ENCODE assay signal across 8 cellular contexts in the genomic region with DNA sequence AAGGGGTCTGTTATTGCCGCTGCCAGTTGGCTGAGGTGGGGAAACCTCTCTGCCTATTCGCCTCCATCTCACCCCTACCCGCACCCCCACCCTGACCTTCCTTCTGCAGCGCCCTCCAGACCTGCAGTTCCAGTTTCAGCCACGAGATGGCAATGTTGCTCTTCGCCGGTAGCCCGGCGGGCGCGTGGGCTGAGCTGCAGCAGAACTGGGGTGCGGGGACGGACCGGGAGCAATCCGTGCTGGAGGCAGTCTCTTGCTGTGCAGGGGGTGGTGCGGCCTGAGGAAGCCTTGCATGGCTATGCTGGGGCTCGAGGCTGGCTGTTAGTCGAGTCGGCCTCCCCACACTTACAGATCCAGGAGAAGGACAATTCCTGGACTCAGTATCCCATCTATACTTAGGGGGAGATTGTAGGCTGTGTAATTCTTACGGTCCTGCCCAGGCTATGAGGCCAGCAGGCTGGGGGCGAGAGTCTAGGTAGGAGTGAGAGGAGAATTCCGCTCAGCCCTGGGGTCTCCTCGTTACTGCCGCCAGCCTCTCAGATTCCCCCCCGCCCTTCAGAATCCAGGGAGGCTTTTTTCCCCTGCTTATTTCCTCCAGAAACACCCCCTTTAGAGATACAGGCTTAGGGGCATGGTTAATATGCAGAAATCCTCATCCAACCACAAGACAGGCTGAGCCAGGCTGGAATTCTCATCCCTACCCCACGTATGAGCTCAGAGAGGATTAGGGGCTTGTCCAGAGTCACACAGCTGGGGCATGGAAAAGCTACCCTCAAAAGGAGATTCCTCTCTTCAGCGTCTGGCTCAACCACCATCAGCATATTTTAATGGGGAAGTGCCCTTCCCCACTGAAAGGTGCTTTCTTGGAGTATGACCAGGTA. TPM values are rescaled to one million over a fixed set of nuclear protein-coding genes. Genes with fewer than 3 reads are reported as not detected.
DNase-seq lines count a peak whose midpoint lies in the region; ATAC-seq and TF ChIP-seq lines count a peak whose summit lies in the region.

No MANE protein-coding gene starts in this region.

- H3K4me3 Mint-ChIP-seq in activated CD4-positive, alpha-beta memory T cell treated with anti-CD3 and anti-CD28 coated beads, Interleukin-2, amount 10 ng/mL, durations not matched to agents 7 days and 5 days = no peak overlapping the region
- H3K4me3 Mint-ChIP-seq in effector memory CD8-positive, alpha-beta T cell = peak overlapping the region in 1 of 2 donors; percentile 36
- no peak overlapping the region for H3K4me3 Mint-ChIP-seq in mesothelial cell of epicardium

- CTCF ChIA-PET in activated CD4-positive, alpha-beta memory T cell treated with anti-CD3 and anti-CD28 coated beads, Interleukin-2, amount 10 ng/mL, durations not matched to agents 7 days and 5 days (lab: Charles Lee) = interaction anchor here (0.9 to 3.4 kb wide), 7 partner anchors 9 to 220 kb away, joined by 3 to 50 read pairs (median 5); no protein-coding TSS in a partner anchor

- peaks cover 5% of the 10 kb centered on the region for H3K4me1 Mint-ChIP-seq in activated CD4-positive, alpha-beta memory T cell treated with anti-CD3 and anti-CD28 coated beads, Interleukin-2, amount 10 ng/mL, durations not matched to agents 7 days and 5 days
- H3K4me1 Mint-ChIP-seq in effector memory CD8-positive, alpha-beta T cell (ENCODE audit: low read depth in 2 of 2) = peaks cover 5 to 8% of the 10 kb centered on the region in 2 donors
- peaks cover 11% of the 10 kb centered on the region for H3K4me1 Mint-ChIP-seq in mesothelial cell of epicardium

- TF ChIP-seq CTCF in BE2C (IDR thresholded peaks at IDR 0.05; ENCODE audit: low read depth, low read length) (peak; percentile 98), mesothelial cell of epicardium (IDR thresholded peaks at IDR 0.05; ENCODE audit: unreplicated experiment) (peak; percentile 100)

- H3K4me3 ChIP-seq in BE2C (ENCODE audit: low read depth, low read length) = no peak overlapping the region

- ATAC-seq in GM18870 (IDR thresholded peaks at IDR 0.05; ENCODE audit: unreplicated experiment) = peak; percentile 88
- ATAC-seq in HG03280 (IDR thresholded peaks at IDR 0.05; ENCODE audit: unreplicated experiment) = peak; percentile 68
- peak; percentile 78 for ATAC-seq in effector memory CD8-positive, alpha-beta T cell (replicated peaks)

- peaks cover 54% of the 10 kb centered on the region for H3K27me3 ChIP-seq in BE2C

- H3K4me1 ChIP-seq in BE2C = peaks cover 2% of the 10 kb centered on the region; the same call in 1 of the 2 replicates

- no peaks in the 10 kb centered on the region for H3K36me3 Mint-ChIP-seq in activated CD4-positive, alpha-beta memory T cell treated with anti-CD3 and anti-CD28 coated beads, Interleukin-2, amount 10 ng/mL, durations not matched to agents 7 days and 5 days (ENCODE audit: low read depth)
- no peaks in the 10 kb centered on the region for H3K36me3 Mint-ChIP-seq in effector memory CD8-positive, alpha-beta T cell (ENCODE audit: insufficient read depth)
- H3K36me3 Mint-ChIP-seq in mesothelial cell of epicardium = no peaks in the 10 kb centered on the region

- DNase-seq in BE2C (peak; percentile 78), NCI-H748 (lab: John Stamatoyannopoulos, UW; ENCODE audit: unreplicated experiment) (peak; percentile 82), mesothelial cell of epicardium (ENCODE audit: low spot score in 2 of 2, unreplicated experiment in 2 of 2) (peak; percentile 68 to 90)
- peak; percentile 75 for DNase-seq in activated CD4-positive, alpha-beta memory T cell treated with anti-CD3 and anti-CD28 coated beads, Interleukin-2, amount 10 ng/mL, durations not matched to agents 7 days and 5 days
- peak; percentile 68 to 79 (median 71) for DNase-seq in effector memory CD8-positive, alpha-beta T cell
- DNase-seq in stimulated activated CD8-positive, alpha-beta memory T cell treated with anti-CD3 and anti-CD28 coated beads, Interleukin-4, amount 100 ng/mL, for 1 hour (ENCODE audit: low read depth in 2 of 2, low spot score in 1 of 2) = peak; percentile 55 to 56

- POLR2A ChIA-PET in activated CD4-positive, alpha-beta memory T cell treated with anti-CD3 and anti-CD28 coated beads, Interleukin-2, amount 10 ng/mL, durations not matched to agents 7 days and 5 days (lab: Charles Lee) = interaction anchor here (0.6 kb wide), 1 partner anchor 1693 kb away, joined by 3 read pairs; no protein-coding TSS in a partner anchor

- no peaks in the 10 kb centered on the region; the same call in 1 of the 2 replicates for H3K9me3 ChIP-seq in BE2C

- H3K27ac Mint-ChIP-seq in activated CD4-positive, alpha-beta memory T cell treated with anti-CD3 and anti-CD28 coated beads, Interleukin-2, amount 10 ng/mL, durations not matched to agents 7 days and 5 days = no peak overlapping the region
- no peak overlapping the region for H3K27ac Mint-ChIP-seq in effector memory CD8-positive, alpha-beta T cell
- no peak overlapping the region for H3K27ac Mint-ChIP-seq in mesothelial cell of epicardium

- peaks cover 48% of the 10 kb centered on the region for H3K27me3 Mint-ChIP-seq in activated CD4-positive, alpha-beta memory T cell treated with anti-CD3 and anti-CD28 coated beads, Interleukin-2, amount 10 ng/mL, durations not matched to agents 7 days and 5 days
- H3K27me3 Mint-ChIP-seq in effector memory CD8-positive, alpha-beta T cell = peaks cover 61 to 77% of the 10 kb centered on the region in 2 donors
- H3K27me3 Mint-ChIP-seq in mesothelial cell of epicardium (ENCODE audit: low read depth) = peaks cover 82% of the 10 kb centered on the region

- H3K9me3 Mint-ChIP-seq in activated CD4-positive, alpha-beta memory T cell treated with anti-CD3 and anti-CD28 coated beads, Interleukin-2, amount 10 ng/mL, durations not matched to agents 7 days and 5 days = no peaks in the 10 kb centered on the region
- no peaks in the 10 kb centered on the region for H3K9me3 Mint-ChIP-seq in effector memory CD8-positive, alpha-beta T cell
- no peaks in the 10 kb centered on the region for H3K9me3 Mint-ChIP-seq in mesothelial cell of epicardium

- H3K36me3 ChIP-seq in BE2C = no peaks in the 10 kb centered on the region

RNA-seq across cellular contexts. Expression of gene TMEM132B, which starts 2.8 kb away (rescaled TPM):
- 0.96 TPM for polyA plus RNA-seq in BE2C (2012; ENCODE audit: insufficient read depth, insufficient read length, low read depth)
- total RNA-seq in activated CD4-positive, alpha-beta memory T cell treated with anti-CD3 and anti-CD28 coated beads, Interleukin-2, amount 10 ng/mL, durations not matched to agents 7 days and 5 days = not detected
- 1.2 to 1.8 TPM (median 1.4 TPM) in 3 replicates for total RNA-seq in mesothelial cell of epicardium
